1 cellular context compared by ENCODE assay signal in genomic region chr5:76441890-76442673, GRCh38.
TF ChIP-seq lines count a peak whose summit lies in the region.

No MANE protein-coding gene starts in this region.

TF ChIP-seq in GM23338, 12 proteins besides CTCF, POLR2A, EP300 and RAD21 (continued from another document):
- no peak for TF ChIP-seq ZNF462 (CRISPR knock-in tag; IDR thresholded peaks at IDR 0.05)
- TF ChIP-seq ZNF114 (CRISPR knock-in tag; IDR thresholded peaks at IDR 0.05), result no peak
- no peak for TF ChIP-seq EZH2 (IDR thresholded peaks at IDR 0.05; ENCODE audit: low read depth, unreplicated experiment)
